Comparison of ENCODE assay signal across 8 cellular contexts in genomic region chr6:84916704-84917103, GRCh38.
"Had no signal": no experiment of that assay in that cellular context is flagged by ENCODE, and none has a peak within 500 bp of the region (broad histone marks: within the 10 kb centered on the region; RNA-seq: fewer than 3 reads in every experiment).

No MANE protein-coding gene starts in this region.

- H3K4me3 ChIP-seq: GM12878 had no signal

- ATAC-seq: GM12878 had no signal

- FAIRE-seq: G401.6, GM12878, GM12891, GM12892, GM18507, GM19239 had no signal

- DNase-seq: GDM1, GF-D8 had no signal
